Comparison of ENCODE assay signal across 27 cellular contexts in genomic region chr1:20350421-20350820, GRCh38. TPM values are rescaled to one million over a fixed set of nuclear protein-coding genes. Genes with fewer than 3 reads are reported as not detected.
"Had no signal": no experiment of that assay in that cellular context is flagged by ENCODE, and none has a peak within 500 bp of the region (broad histone marks: within the 10 kb centered on the region; RNA-seq: fewer than 3 reads in every experiment).

No MANE protein-coding gene starts in this region.

- H3K4me1 ChIP-seq: pancreas, psoas muscle, right lobe of liver, stomach, thyroid gland, tibial nerve, vagina had no signal

- H3K9me3 ChIP-seq: pancreas, right lobe of liver, thoracic aorta, thyroid gland, vagina had no signal

- H3K4me3 ChIP-seq: pancreas, psoas muscle, right lobe of liver, skin epidermis, smooth muscle cell, stomach, thoracic aorta, thyroid gland, tibial nerve, upper lobe of left lung, vagina had no signal

- H3K36me3 ChIP-seq: pancreas, right lobe of liver, stomach, thoracic aorta, thyroid gland, tibial nerve, upper lobe of left lung, vagina had no signal

- ATAC-seq: naive thymus-derived CD8-positive, alpha-beta T cell; natural killer cell treated with Interleukin-12 subunit alpha and Interleukin-12 subunit beta and Interleukin-15 and Interleukin-18, amount 100 ng/mL, for 72 hours; pancreas; right cardiac atrium; right lobe of liver; stimulated activated effector memory CD8-positive, alpha-beta T cell treated with anti-CD3 and anti-CD28 coated beads, Interleukin-12 subunit alpha, Interleukin-12 subunit beta, amount 100 ng/mL, for 72 hours; stimulated activated naive B cell treated with anti-CD40 and anti-IgM and Interleukin-4, amounts not matched to agents 10 μg/mL and 1 μg/mL and 100 μg/mL, for 72 hours had no signal

- H3K27ac ChIP-seq: pancreas, psoas muscle, right lobe of liver, skin epidermis, stomach, thoracic aorta, thyroid gland, tibial nerve, upper lobe of left lung, vagina had no signal

- DNase-seq: naive B cell; naive thymus-derived CD8-positive, alpha-beta T cell; nephron progenitor cell; occipital lobe; pancreas; psoas muscle; right cardiac atrium; right lobe of liver; stimulated activated CD4-positive, alpha-beta T cell treated with anti-CD3 and anti-CD28 coated beads, Interleukin-15, amount 100 ng/mL, for 24 hours; stimulated activated CD4-positive, alpha-beta T cell treated with anti-CD3 and anti-CD28 coated beads, Interleukin-2, amount 100 ng/mL, for 24 hours; stimulated activated CD4-positive, alpha-beta T cell treated with anti-CD3 and anti-CD28 coated beads, Interleukin-2, amount 100 ng/mL, for 48 hours; stimulated activated CD4-positive, alpha-beta T cell treated with anti-CD3 and anti-CD28 coated beads, Interleukin-4, amount 100 ng/mL, for 24 hours; stimulated activated naive B cell treated with anti-CD40 and anti-IgM and Interleukin-4, amounts not matched to agents 10 μg/mL and 1 μg/mL and 100 μg/mL, for 72 hours; stimulated activated naive CD4-positive, alpha-beta T cell treated with Interleukin-2 at 50 U/mL for 16 hours; stomach; thyroid gland; trophoblast cell; upper lobe of left lung had no signal

- H3K4me2 ChIP-seq: smooth muscle cell had no signal

- H3K27me3 ChIP-seq: pancreas, right lobe of liver, thyroid gland, upper lobe of left lung, vagina had no signal

RNA-seq across cellular contexts. Expression of gene VWA5B1, which starts 59.7 kb away (rescaled TPM):
- total RNA-seq: naive thymus-derived CD8-positive, alpha-beta T cell; natural killer cell treated with Interleukin-12 subunit alpha and Interleukin-12 subunit beta and Interleukin-15 and Interleukin-18, amount 100 ng/mL, for 72 hours; osteocyte; right lobe of liver; smooth muscle cell; stomach; subcutaneous adipose tissue; thoracic aorta; tibial nerve; vagina had no signal
- polyA plus RNA-seq: smooth muscle cell, stomach had no signal
